Comparison of ENCODE assay signal across 9 cellular contexts in genomic region chr10:70458329-70459060, GRCh38. TPM values are rescaled to one million over a fixed set of nuclear protein-coding genes. Genes with fewer than 3 reads are reported as not detected.
DNase-seq lines count a peak whose midpoint lies in the region; ATAC-seq and TF ChIP-seq lines count a peak whose summit lies in the region.
"Had no signal": no experiment of that assay in that cellular context is flagged by ENCODE, and none has a peak within 500 bp of the region (broad histone marks: within the 10 kb centered on the region; RNA-seq: fewer than 3 reads in every experiment).

No MANE protein-coding gene starts in this region.

- peak overlapping the region; percentile 79 for H3K4me2 ChIP-seq in HCT116 (ENCODE audit: low read length)

- H3K4me3 Mint-ChIP-seq in activated CD4-positive, alpha-beta T cell treated with anti-CD3 and anti-CD28 coated beads for 36 hours = no peak overlapping the region
- H3K4me3 Mint-ChIP-seq in stimulated activated memory B cell treated with anti-CD40 and anti-IgM and Interleukin-4, amounts not matched to agents 10 μg/mL and 1 μg/mL and 100 μg/mL, for 72 hours = no peak overlapping the region

- TF ChIP-seq CTCF in HCT116 (IDR thresholded peaks at IDR 0.05 in 2 of 3, conservative IDR thresholded peaks at IDR 0.05 in 1 of 3; ENCODE audit: borderline replicate concordance in 1 of 3, insufficient read depth in 1 of 3, low read depth in 2 of 3, low read length in 2 of 3) (no peak), epithelial cell of proximal tubule (conservative IDR thresholded peaks at IDR 0.05; ENCODE audit: low read depth, low read length) (no peak)

- H3K79me2 ChIP-seq in HCT116 (ENCODE audit: insufficient read depth, low read length) = no peaks in the 10 kb centered on the region

- H3K4me1 ChIP-seq in HCT116 (ENCODE audit: control insufficient read depth in 1 of 2, insufficient read depth in 2 of 2, low read length in 2 of 2) (peaks cover 27 to 51% of the 10 kb centered on the region in 2 experiments), muscle layer of colon (ENCODE audit: insufficient read depth, low read length) (peaks cover 22% of the 10 kb centered on the region)

- H3K27me3 Mint-ChIP-seq in activated CD4-positive, alpha-beta T cell treated with anti-CD3 and anti-CD28 coated beads for 36 hours = peaks cover 32% of the 10 kb centered on the region
- peaks cover 64% of the 10 kb centered on the region for H3K27me3 Mint-ChIP-seq in stimulated activated memory B cell treated with anti-CD40 and anti-IgM and Interleukin-4, amounts not matched to agents 10 μg/mL and 1 μg/mL and 100 μg/mL, for 72 hours

- no peaks in the 10 kb centered on the region for H4K20me1 ChIP-seq in HCT116 (ENCODE audit: insufficient read depth)

- BruUV-seq in HCT116 (replicated peaks; lab: Mats Ljungman, UMichigan) = no TSS peak

- H2AFZ ChIP-seq in HCT116 (ENCODE audit: low read depth, low read length, poor library complexity, severe bottlenecking) = peak overlapping the region; percentile 35

- H3K9me3 Mint-ChIP-seq in activated CD4-positive, alpha-beta T cell treated with anti-CD3 and anti-CD28 coated beads for 36 hours (ENCODE audit: low read depth) = no peaks in the 10 kb centered on the region
- H3K9me3 Mint-ChIP-seq in stimulated activated memory B cell treated with anti-CD40 and anti-IgM and Interleukin-4, amounts not matched to agents 10 μg/mL and 1 μg/mL and 100 μg/mL, for 72 hours = no peaks in the 10 kb centered on the region

- no peaks in the 10 kb centered on the region for H3K36me3 ChIP-seq in HCT116 (ENCODE audit: control insufficient read depth in 1 of 2, insufficient read depth in 2 of 2, low read length in 2 of 2)
- H3K36me3 ChIP-seq in muscle layer of colon (ENCODE audit: insufficient read depth, low read length) = no peaks in the 10 kb centered on the region

- H3K27ac Mint-ChIP-seq in activated CD4-positive, alpha-beta T cell treated with anti-CD3 and anti-CD28 coated beads for 36 hours = no peak overlapping the region
- no peak overlapping the region for H3K27ac Mint-ChIP-seq in stimulated activated memory B cell treated with anti-CD40 and anti-IgM and Interleukin-4, amounts not matched to agents 10 μg/mL and 1 μg/mL and 100 μg/mL, for 72 hours

- POLR2A ChIA-PET in HCT116 (lab: Charles Lee) = no interaction called here
- POLR2A ChIA-PET in activated CD4-positive, alpha-beta T cell treated with anti-CD3 and anti-CD28 coated beads for 36 hours (lab: Charles Lee) = interaction anchor here (0.5 kb wide), 1 partner anchor 121 kb away, joined by 3 read pairs; no protein-coding TSS in a partner anchor

- H3K4me1 Mint-ChIP-seq in activated CD4-positive, alpha-beta T cell treated with anti-CD3 and anti-CD28 coated beads for 36 hours = peaks cover 9% of the 10 kb centered on the region
- peaks cover 14% of the 10 kb centered on the region for H3K4me1 Mint-ChIP-seq in stimulated activated memory B cell treated with anti-CD40 and anti-IgM and Interleukin-4, amounts not matched to agents 10 μg/mL and 1 μg/mL and 100 μg/mL, for 72 hours

- H3K27ac ChIP-seq in HCT116 (ENCODE audit: low read depth, low read length) = no peak overlapping the region; the same call in 1 of the 2 replicates
- peak overlapping the region; percentile 68 for H3K27ac ChIP-seq in muscle layer of colon (ENCODE audit: low read depth, low read length)

- H3K4me3 ChIP-seq in HCT116 (replicated peaks in 1 of 2; ENCODE audit: low read depth in 1 of 2, low read length in 2 of 2) (peak overlapping the region; percentile 28 to 39), epithelial cell of proximal tubule (ENCODE audit: low read depth, low read length) (peak overlapping the region; percentile 23), muscle layer of colon (ENCODE audit: low read depth in 1 of 2, low read length in 2 of 2) (peak overlapping the region in 1 of 2 donors; percentile 55)

- RAD21 ChIA-PET in HCT116 (lab: Charles Lee; ENCODE audit: low non-redundant PET in 1 of 2, low total read pairs in 2 of 2, uncharacterized antibody in 2 of 2, unreplicated experiment in 2 of 2) = no interaction called here

- no peaks in the 10 kb centered on the region for H3K36me3 Mint-ChIP-seq in activated CD4-positive, alpha-beta T cell treated with anti-CD3 and anti-CD28 coated beads for 36 hours (ENCODE audit: low read depth)
- H3K36me3 Mint-ChIP-seq in stimulated activated memory B cell treated with anti-CD40 and anti-IgM and Interleukin-4, amounts not matched to agents 10 μg/mL and 1 μg/mL and 100 μg/mL, for 72 hours = no peaks in the 10 kb centered on the region

- intact Hi-C loops in HCT116 (cut with micrococcal nuclease) = no loop called here
- intact Hi-C loops in activated CD4-positive, alpha-beta T cell treated with anti-CD3 and anti-CD28 coated beads for 36 hours (cut with DNase I, micrococcal nuclease) = loop anchor here in 1 of 2 experiments (5.0 kb wide), 1 partner anchor 76 kb away; the partner anchor contains the start of gene LRRC20

- ATAC-seq in HCT116 = peak; percentile 63
- peak; percentile 73 for ATAC-seq in activated CD4-positive, alpha-beta T cell treated with anti-CD3 and anti-CD28 coated beads for 36 hours
- ATAC-seq in stimulated activated memory B cell treated with anti-CD40 and anti-IgM and Interleukin-4, amounts not matched to agents 10 μg/mL and 1 μg/mL and 100 μg/mL, for 72 hours = peak; percentile 34
- ATAC-seq in GM19455 (IDR thresholded peaks at IDR 0.05; ENCODE audit: unreplicated experiment) = no peak
- ATAC-seq in HG03521 (IDR thresholded peaks at IDR 0.05; ENCODE audit: unreplicated experiment) = no peak

- no peaks in the 10 kb centered on the region for H3K9me3 ChIP-seq in HCT116 (ENCODE audit: control insufficient read depth in 1 of 2, insufficient read depth in 1 of 2, low read depth in 1 of 2, low read length in 2 of 2)
- no peaks in the 10 kb centered on the region for H3K9me3 ChIP-seq in muscle layer of colon (ENCODE audit: low read length)

- no peak for TF ChIP-seq RAD21 in HCT116 (IDR thresholded peaks at IDR 0.05; ENCODE audit: low read depth)

- H3K27me3 ChIP-seq in HCT116 (ENCODE audit: insufficient read depth, low read length) = no peaks in the 10 kb centered on the region
- H3K27me3 ChIP-seq in muscle layer of colon (ENCODE audit: control insufficient read depth in 1 of 2, insufficient read depth in 2 of 2, low read length in 2 of 2) = peaks cover 0 to 6% of the 10 kb centered on the region in 2 donors

- no peak for DNase-seq in HCT116 (ENCODE audit: low read depth, low spot score)
- peak; percentile 74 for DNase-seq in activated CD4-positive, alpha-beta T cell treated with anti-CD3 and anti-CD28 coated beads for 36 hours
- DNase-seq in epithelial cell of proximal tubule (ENCODE audit: low read depth) = no peak
- DNase-seq in NCI-H510A treated with DMSO at 0.1 percent for 48 hours (lab: John Stamatoyannopoulos, UW) = no peak

- peak overlapping the region; percentile 47 for H3K9ac ChIP-seq in HCT116 (ENCODE audit: low read length)
- H3K9ac ChIP-seq in muscle layer of colon (ENCODE audit: low read length) = peak overlapping the region; percentile 44

- CTCF ChIA-PET in HCT116 (lab: Charles Lee) = no interaction called here
- CTCF ChIA-PET in activated CD4-positive, alpha-beta T cell treated with anti-CD3 and anti-CD28 coated beads for 36 hours (lab: Charles Lee) = no interaction called here

- no peaks in the 10 kb centered on the region for H3K9me2 ChIP-seq in HCT116 (ENCODE audit: insufficient read depth)

- no peak for TF ChIP-seq POLR2A in HCT116 (IDR thresholded peaks at IDR 0.05; ENCODE audit: borderline replicate concordance, extremely low read depth, insufficient read depth, insufficient read length)

TF ChIP-seq in HCT116, 20 proteins besides CTCF, POLR2A, EP300 and RAD21 (continues in another document):
- TF ChIP-seq ELF1 (IDR thresholded peaks at IDR 0.05; ENCODE audit: borderline replicate concordance, low read depth) = no peak
- TF ChIP-seq CEBPB (IDR thresholded peaks at IDR 0.05; ENCODE audit: low read depth) = no peak
- TF ChIP-seq POLR2AphosphoS5 (IDR thresholded peaks at IDR 0.05; ENCODE audit: low read depth, low read length) = peak; percentile 37; the same call in 1 of the 2 replicates
- no peak for TF ChIP-seq EZH2phosphoT487 (IDR thresholded peaks at IDR 0.05; ENCODE audit: borderline replicate concordance)
- TF ChIP-seq REST (IDR thresholded peaks at IDR 0.05; ENCODE audit: low read depth) = no peak

RNA-seq across cellular contexts. Expression of gene NODAL, which starts 17.0 kb away (rescaled TPM):
- total RNA-seq in HCT116 (2021; ENCODE audit: unreplicated experiment) (0.30 TPM), epithelial cell of proximal tubule (not detected in 2 replicates)
- 0.07 TPM in 1 of 2 replicates, not detected in the other for polyA plus RNA-seq in HCT116 (2012)
- not detected for total RNA-seq in activated CD4-positive, alpha-beta T cell treated with anti-CD3 and anti-CD28 coated beads for 36 hours
- total RNA-seq: subcutaneous adipose tissue had no signal

RNA-seq across cellular contexts. Expression of gene PALD1, which starts 20.1 kb away (rescaled TPM):
- total RNA-seq in HCT116 (2021; ENCODE audit: unreplicated experiment) (33.1 TPM), epithelial cell of proximal tubule (3.3 and 3.5 TPM in 2 replicates)
- polyA plus RNA-seq in HCT116 (2012) = 23.1 and 25.7 TPM in 2 replicates
- 1 to 10 TPM; 5.4 to 6.7 TPM for total RNA-seq in activated CD4-positive, alpha-beta T cell treated with anti-CD3 and anti-CD28 coated beads for 36 hours

RNA-seq across cellular contexts. Expression of gene EIF4EBP2, which starts 54.5 kb away (rescaled TPM):
- 36.7 TPM for total RNA-seq in HCT116 (2021; ENCODE audit: unreplicated experiment)
- 7.4 and 10.1 TPM in 2 replicates for polyA plus RNA-seq in HCT116 (2012)
- total RNA-seq in activated CD4-positive, alpha-beta T cell treated with anti-CD3 and anti-CD28 coated beads for 36 hours = 10 to 100 TPM; 24.4 to 27.7 TPM
- total RNA-seq in epithelial cell of proximal tubule = 24.3 and 27.9 TPM in 2 replicates

Comparison
In these comparisons a context has a peak if more than half of its experiments do, and no peak if none do; other contexts are left out.
1. ATAC-seq: peak in HCT116 (single experiment), activated CD4-positive, alpha-beta T cell treated with anti-CD3 and anti-CD28 coated beads for 36 hours (single experiment) and stimulated activated memory B cell treated with anti-CD40 and anti-IgM and Interleukin-4, amounts not matched to agents 10 μg/mL and 1 μg/mL and 100 μg/mL, for 72 hours (single experiment); none in GM19455 (single experiment) and HG03521 (single experiment).